In the genomic region with DNA sequence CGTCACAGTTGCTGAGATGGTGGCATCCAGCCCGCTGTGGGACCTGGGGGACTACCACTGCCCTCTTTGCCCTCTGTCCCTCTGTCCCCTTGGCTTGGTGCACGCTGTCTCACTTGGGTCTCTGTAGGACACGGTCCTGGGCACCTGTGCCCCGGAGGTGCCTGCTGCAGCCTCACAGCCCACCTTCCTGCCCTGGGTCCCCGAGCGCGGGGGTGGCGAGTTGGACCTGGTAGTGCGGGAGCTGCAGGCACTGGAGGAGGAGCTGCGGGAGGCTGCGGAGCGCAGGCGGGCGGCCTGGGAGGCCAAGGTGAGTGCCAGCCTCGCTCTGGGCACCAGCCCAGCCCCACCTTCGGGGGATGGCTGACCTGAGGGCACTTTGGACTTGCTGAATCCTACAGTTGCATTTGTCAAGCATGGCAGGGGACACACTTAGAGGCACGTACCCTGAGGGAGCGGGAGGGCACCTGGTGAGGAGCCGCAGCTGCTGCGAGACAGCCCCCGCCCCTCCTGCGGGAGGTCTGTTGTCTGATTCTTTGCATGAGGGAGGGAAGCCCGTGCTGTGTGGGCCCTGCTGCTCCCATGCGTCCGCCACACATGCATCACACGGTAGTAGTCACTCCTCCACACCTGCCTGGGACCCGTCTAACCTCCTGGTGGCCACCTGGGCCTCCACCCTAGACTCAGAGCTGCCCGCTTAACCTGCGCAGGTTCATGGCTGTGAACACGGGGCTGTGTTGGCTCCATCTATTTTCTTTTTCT, we compare ENCODE assay signal across 14 cellular contexts. TPM values are rescaled to one million over a fixed set of nuclear protein-coding genes. Genes with fewer than 3 reads are reported as not detected.
DNase-seq lines count a peak whose midpoint lies in the region; ATAC-seq, FAIRE-seq and TF ChIP-seq lines count a peak whose summit lies in the region.
"Had no signal": no experiment of that assay in that cellular context is flagged by ENCODE, and none has a peak within 500 bp of the region (broad histone marks: within the 10 kb centered on the region; RNA-seq: fewer than 3 reads in every experiment).

No MANE protein-coding gene starts in this region.

- no peaks in the 10 kb centered on the region for H3K9me3 ChIP-seq in CD4-positive, alpha-beta T cell (ENCODE audit: control insufficient read depth, low read length)
- no peaks in the 10 kb centered on the region for H3K9me3 ChIP-seq in mucosa of descending colon
- H3K9me3 ChIP-seq: BLaER1 treated with 17β-estradiol and CSF1 and Interleukin-3, amounts not matched to agents 10 nM and 100 nM had no signal

- no peaks in the 10 kb centered on the region for H3K9me3 Mint-ChIP-seq in CD4-positive, alpha-beta T cell
- no peaks in the 10 kb centered on the region for H3K9me3 Mint-ChIP-seq in central memory CD8-positive, alpha-beta T cell
- H3K9me3 Mint-ChIP-seq: naive thymus-derived CD8-positive, alpha-beta T cell had no signal

- no peaks in the 10 kb centered on the region for H3K4me1 Mint-ChIP-seq in CD4-positive, alpha-beta T cell (ENCODE audit: low read depth)
- no peaks in the 10 kb centered on the region for H3K4me1 Mint-ChIP-seq in central memory CD8-positive, alpha-beta T cell

- CTCF ChIA-PET in CD4-positive, alpha-beta T cell (lab: Charles Lee) = no interaction called here

- no peak for FAIRE-seq in urothelium cell line (lab: Jason Lieb, UNC)
- FAIRE-seq: astrocyte had no signal

- H3K4me3 Mint-ChIP-seq in CD4-positive, alpha-beta T cell = no peak overlapping the region
- H3K4me3 Mint-ChIP-seq in central memory CD8-positive, alpha-beta T cell = no peak overlapping the region

- peak overlapping the region; percentile 59 for H3K27ac Mint-ChIP-seq in CD4-positive, alpha-beta T cell
- H3K27ac Mint-ChIP-seq in central memory CD8-positive, alpha-beta T cell (ENCODE audit: low read depth) = peak overlapping the region; percentile 51

- no peaks in the 10 kb centered on the region for H3K36me3 Mint-ChIP-seq in CD4-positive, alpha-beta T cell (ENCODE audit: low read depth)
- peaks cover 33% of the 10 kb centered on the region for H3K36me3 Mint-ChIP-seq in central memory CD8-positive, alpha-beta T cell (ENCODE audit: insufficient read depth)

- no peak overlapping the region for H3K4me3 ChIP-seq in H7 (ENCODE audit: insufficient read depth, low read depth, low read length)
- H3K4me3 ChIP-seq in mucosa of descending colon = no peak overlapping the region
- H3K4me3 ChIP-seq: BLaER1 treated with 17β-estradiol and CSF1 and Interleukin-3, amounts not matched to agents 10 nM and 100 nM had no signal

- no peaks in the 10 kb centered on the region for H3K27me3 ChIP-seq in CD4-positive, alpha-beta T cell (ENCODE audit: control insufficient read depth, insufficient read depth, low read length)
- H3K27me3 ChIP-seq in H7 (ENCODE audit: control insufficient read depth, insufficient read depth, low read length) = no peaks in the 10 kb centered on the region
- H3K27me3 ChIP-seq: BLaER1 treated with 17β-estradiol and CSF1 and Interleukin-3, amounts not matched to agents 10 nM and 100 nM had no signal

- POLR2A ChIA-PET in CD4-positive, alpha-beta T cell (lab: Charles Lee) = no interaction called here

- H3K27ac ChIP-seq in CD4-positive, alpha-beta T cell (ENCODE audit: low read depth, low read length) = no peak overlapping the region
- H3K27ac ChIP-seq: BLaER1 treated with 17β-estradiol and CSF1 and Interleukin-3, amounts not matched to agents 10 nM and 100 nM had no signal

- no peaks in the 10 kb centered on the region for H3K4me1 ChIP-seq in mucosa of descending colon (ENCODE audit: low read depth)

- no peak for TF ChIP-seq CTCF in CD4-positive, alpha-beta T cell (IDR thresholded peaks at IDR 0.05)
- no peak for TF ChIP-seq CTCF in mucosa of descending colon (IDR thresholded peaks at IDR 0.05)

- DNase-seq in CD4-positive, alpha-beta T cell = no peak
- DNase-seq in H7 (peak; percentile 62), mucosa of descending colon (peak in 2 of 3 donors; percentile 20 to 42), urothelium cell line (ENCODE audit: low spot score) (no peak), HPDE6-E6E7 (ENCODE audit: extremely low spot score) (no peak), HuH-7 (ENCODE audit: low spot score) (no peak)
- peak in 1 of 2 donors; percentile 13 for DNase-seq in central memory CD8-positive, alpha-beta T cell (ENCODE audit: low spot score in 2 of 2)
- DNase-seq in stimulated activated CD4-positive, alpha-beta T cell treated with anti-CD3 and anti-CD28 coated beads, Interleukin-1b, Interleukin-23, amount 100 ng/mL, for 48 hours = no peak
- DNase-seq: KG1, NCI-H1092, NCI-H526 treated with DMSO at 0.1 percent for 48 hours had no signal

- intact Hi-C loops in CD4-positive, alpha-beta T cell (cut with DNase I, micrococcal nuclease) = loop anchor here in 1 of 2 experiments (10.0 kb wide), 1 partner anchor 703 kb away; the partner anchor contains the start of gene AKT1
- intact Hi-C loops in mucosa of descending colon (cut with DNase I, micrococcal nuclease) = no loop called here

- H3K27me3 Mint-ChIP-seq in CD4-positive, alpha-beta T cell = no peaks in the 10 kb centered on the region
- no peaks in the 10 kb centered on the region for H3K27me3 Mint-ChIP-seq in central memory CD8-positive, alpha-beta T cell

- no peak for ATAC-seq in CD4-positive, alpha-beta T cell (ENCODE audit: poor library complexity)
- no peak for ATAC-seq in central memory CD8-positive, alpha-beta T cell (replicated peaks; ENCODE audit: extremely low read depth, poor library complexity, severe bottlenecking)
- ATAC-seq in mucosa of descending colon = no peak
- ATAC-seq: naive thymus-derived CD8-positive, alpha-beta T cell had no signal

- no peaks in the 10 kb centered on the region for H3K36me3 ChIP-seq in H7 (replicated peaks; ENCODE audit: control insufficient read depth, insufficient read depth, low read length)
- no peaks in the 10 kb centered on the region for H3K36me3 ChIP-seq in mucosa of descending colon (ENCODE audit: low read depth)

RNA-seq across cellular contexts. Expression of gene TEDC1, which starts 6.8 kb away (rescaled TPM):
- total RNA-seq in CD4-positive, alpha-beta T cell = 100 to 1,000 TPM; 102 to 108 TPM
- 24.5 and 28.5 TPM in 2 replicates for total RNA-seq in H7 (2014; rRNA removed; shearing (Covaris generic))
- 10 to 100 TPM; 11.8 to 23.9 (median 21.8) TPM for total RNA-seq in mucosa of descending colon

RNA-seq across cellular contexts. Expression of gene CRIP1, which starts 11.2 kb away (rescaled TPM):
- total RNA-seq in CD4-positive, alpha-beta T cell = 100 to 1,000 TPM; 250 to 258 TPM
- total RNA-seq in H7 (2014; rRNA removed; shearing (Covaris generic)) = 0.96 and 5.4 TPM in 2 replicates
- 100 to 1,000 TPM in 2 of 3 donors, 10 to 100 TPM in 1; 41.3 to 144 (median 142) TPM for total RNA-seq in mucosa of descending colon

RNA-seq across cellular contexts. Expression of gene CRIP2, which starts 23.2 kb away (rescaled TPM):
- 10 to 100 TPM; 62.5 to 68.3 TPM for total RNA-seq in CD4-positive, alpha-beta T cell
- total RNA-seq in H7 (2014; rRNA removed; shearing (Covaris generic)) = 3.7 and 8.7 TPM in 2 replicates
- 10 to 100 TPM; 10.0 to 41.6 (median 23.5) TPM for total RNA-seq in mucosa of descending colon

RNA-seq across cellular contexts. Expression of gene TMEM121, which starts 28.5 kb away (rescaled TPM):
- total RNA-seq in CD4-positive, alpha-beta T cell = 1 to 10 TPM; 1.6 to 1.7 TPM
- total RNA-seq in H7 (2014; rRNA removed; shearing (Covaris generic)) = 0.67 and 0.80 TPM in 2 replicates
- total RNA-seq in mucosa of descending colon = 1 to 10 TPM in 2 of 3 donors, under 1 TPM in 1; 0.38 to 4.0 (median 1.0) TPM

Comparison
In these comparisons a context has a peak if more than half of its experiments do, and no peak if none do; other contexts are left out.
1. DNase-seq: peak in H7 (single experiment) and mucosa of descending colon (2 of 3); none in CD4-positive, alpha-beta T cell (0 of 10), urothelium cell line (single experiment), HPDE6-E6E7 (single experiment), HuH-7 (single experiment) and stimulated activated CD4-positive, alpha-beta T cell treated with anti-CD3 and anti-CD28 coated beads, Interleukin-1b, Interleukin-23, amount 100 ng/mL, for 48 hours (single experiment).